ENCODE assay signal across 3 cellular contexts in genomic region chr2:85734942-85735608, GRCh38.
A peak's percentile ranks its signal among the peaks of the same experiment; 100 is the strongest.
TF ChIP-seq lines count a peak whose summit lies in the region.

No MANE protein-coding gene starts in this region.

TF ChIP-seq in A549, 52 proteins besides CTCF, POLR2A, EP300 and RAD21:
- TF ChIP-seq TFCP2L1 (CRISPR knock-in tag; IDR thresholded peaks at IDR 0.05) (no peak), HMGXB4 (CRISPR knock-in tag; IDR thresholded peaks at IDR 0.05; ENCODE audit: borderline replicate concordance) (no peak), ZFP36 (IDR thresholded peaks at IDR 0.05; ENCODE audit: borderline replicate concordance, partially characterized antibody) (no peak), MAFK (IDR thresholded peaks at IDR 0.05; ENCODE audit: partially characterized antibody) (no peak), ESRRA (IDR thresholded peaks at IDR 0.05; ENCODE audit: borderline replicate concordance, low read length) (no peak), KDM1A (IDR thresholded peaks at IDR 0.05; ENCODE audit: low read depth) (no peak), NFE2L2 (conservative IDR thresholded peaks at IDR 0.05; ENCODE audit: low read length) (no peak), HOXA7 (CRISPR knock-in tag; IDR thresholded peaks at IDR 0.05) (no peak), FOSL2 (IDR thresholded peaks at IDR 0.05) (no peak), FOSL2 (CRISPR knock-in tag; IDR thresholded peaks at IDR 0.05) (no peak), HEYL (CRISPR knock-in tag; IDR thresholded peaks at IDR 0.05) (no peak), HOXB13 (CRISPR knock-in tag; IDR thresholded peaks at IDR 0.05; ENCODE audit: low read depth) (no peak), ZNF302 (CRISPR knock-in tag; IDR thresholded peaks at IDR 0.05) (no peak), NPAS2 (CRISPR knock-in tag; IDR thresholded peaks at IDR 0.05; ENCODE audit: borderline replicate concordance) (no peak), CBX8 (IDR thresholded peaks at IDR 0.05) (no peak)

TF ChIP-seq in SK-N-SH, 30 proteins besides CTCF, POLR2A, EP300 and RAD21:
- TF ChIP-seq JUND (IDR thresholded peaks at IDR 0.05): peak; percentile 61; the same call in 1 of the 2 replicates
- peak; percentile 79 for TF ChIP-seq PBX3 (IDR thresholded peaks at IDR 0.05)
- peak; percentile 77 for TF ChIP-seq NFIC (IDR thresholded peaks at IDR 0.05; ENCODE audit: borderline replicate concordance)
- no peak for TF ChIP-seq CHD2 (IDR thresholded peaks at IDR 0.05; ENCODE audit: low read length, partially characterized antibody)
- TF ChIP-seq POLR2AphosphoS5 (IDR thresholded peaks at IDR 0.05; ENCODE audit: low read depth, low read length): peak; percentile 45; the same call in 1 of the 2 replicates
- 0 out of 2 replicates have a peak, but pooled peaks have one; percentile 14 for TF ChIP-seq MAX (IDR thresholded peaks at IDR 0.05; ENCODE audit: low read depth)
- peak; percentile 66; the same call in 1 of the 2 replicates for TF ChIP-seq FOSL2 (IDR thresholded peaks at IDR 0.05; ENCODE audit: borderline replicate concordance, low read depth)
- TF ChIP-seq TCF12 (IDR thresholded peaks at IDR 0.05): peak; percentile 96
- TF ChIP-seq TEAD4 (IDR thresholded peaks at IDR 0.05; ENCODE audit: borderline replicate concordance, insufficient read depth): no peak

TF ChIP-seq in HepG2, 621 proteins besides CTCF, POLR2A, EP300 and RAD21:
- no peak for TF ChIP-seq ZNF350 (CRISPR knock-in tag; IDR thresholded peaks at IDR 0.05; ENCODE audit: borderline replicate concordance, low read depth)
- no peak for TF ChIP-seq CREM (IDR thresholded peaks at IDR 0.05)
- TF ChIP-seq CREM (CRISPR knock-in tag; IDR thresholded peaks at IDR 0.05): no peak
- TF ChIP-seq THYN1 (CRISPR knock-in tag; IDR thresholded peaks at IDR 0.05; ENCODE audit: borderline replicate concordance, low read depth): no peak
- TF ChIP-seq NAIF1 (CRISPR knock-in tag; IDR thresholded peaks at IDR 0.05; ENCODE audit: borderline replicate concordance): no peak
